Comparison of ENCODE assay signal across 1 cellular context in genomic region chr2:110744429-110744828, GRCh38.
A peak's percentile ranks its signal among the peaks of the same experiment; 100 is the strongest.
TF ChIP-seq lines count a peak whose summit lies in the region.

No MANE protein-coding gene starts in this region.

TF ChIP-seq in K562, 482 proteins besides CTCF, POLR2A, EP300 and RAD21 (continued from another document):
- TF ChIP-seq USF2 (CRISPR knock-in tag; IDR thresholded peaks at IDR 0.05) (peak; percentile 48; the same call in 1 of the 2 replicates), RBM14 (IDR thresholded peaks at IDR 0.05; ENCODE audit: borderline replicate concordance, insufficient read depth, low read depth, low read length) (no peak), XRCC5 (IDR thresholded peaks at IDR 0.05; ENCODE audit: low read depth, low read length) (no peak), HNRNPH1 (optimal IDR thresholded peaks at IDR 0.05; ENCODE audit: low read depth, low read length) (no peak), TOE1 (IDR thresholded peaks at IDR 0.05; ENCODE audit: borderline replicate concordance) (peak; percentile 85), TOE1 (CRISPR knock-in tag; IDR thresholded peaks at IDR 0.05; ENCODE audit: borderline replicate concordance, low read depth) (no peak), NCOA6 (IDR thresholded peaks at IDR 0.05) (no peak), ZNF3 (CRISPR knock-in tag; IDR thresholded peaks at IDR 0.05) (no peak), BMI1 (IDR thresholded peaks at IDR 0.05; ENCODE audit: low read length) (no peak), THAP7 (CRISPR knock-in tag; IDR thresholded peaks at IDR 0.05) (no peak), ZNF707 (CRISPR knock-in tag; conservative IDR thresholded peaks at IDR 0.05) (no peak), ZNF316 (IDR thresholded peaks at IDR 0.05) (no peak), SMC3 (conservative IDR thresholded peaks at IDR 0.05; ENCODE audit: insufficient read depth, low read depth, low read length) (no peak), EHMT2 (IDR thresholded peaks at IDR 0.05) (no peak), ZNF766 (CRISPR knock-in tag; conservative IDR thresholded peaks at IDR 0.05) (no peak), TAF7 (tag; IDR thresholded peaks at IDR 0.05) (no peak), POU5F1 (IDR thresholded peaks at IDR 0.05; ENCODE audit: borderline replicate concordance, low read depth, low read length, partially characterized antibody) (no peak), ADNP (tag; IDR thresholded peaks at IDR 0.05) (no peak), SMAD4 (CRISPR knock-in tag; conservative IDR thresholded peaks at IDR 0.05) (no peak), KAT2B (IDR thresholded peaks at IDR 0.05; ENCODE audit: low read depth, low read length) (no peak), SP2 (IDR thresholded peaks at IDR 0.05; ENCODE audit: extremely low read depth, low read depth, low read length, poor library complexity, severe bottlenecking) (no peak), FOXJ3 (CRISPR knock-in tag; IDR thresholded peaks at IDR 0.05) (no peak), TFE3 (CRISPR knock-in tag; IDR thresholded peaks at IDR 0.05) (peak; percentile 94), ZZZ3 (IDR thresholded peaks at IDR 0.05) (no peak), RAD51 (IDR thresholded peaks at IDR 0.05; ENCODE audit: borderline replicate concordance, low read depth) (peak; percentile 77), ZNF764 (CRISPR knock-in tag; IDR thresholded peaks at IDR 0.05; ENCODE audit: low read depth) (no peak), CTBP1 (IDR thresholded peaks at IDR 0.05; ENCODE audit: borderline replicate concordance) (no peak), ZNF277 (CRISPR knock-in tag; IDR thresholded peaks at IDR 0.05; ENCODE audit: borderline replicate concordance) (no peak), FOXP4 (CRISPR knock-in tag; IDR thresholded peaks at IDR 0.05; ENCODE audit: borderline replicate concordance) (no peak)
